ENCODE assay signal across 16 cellular contexts in the genomic region with DNA sequence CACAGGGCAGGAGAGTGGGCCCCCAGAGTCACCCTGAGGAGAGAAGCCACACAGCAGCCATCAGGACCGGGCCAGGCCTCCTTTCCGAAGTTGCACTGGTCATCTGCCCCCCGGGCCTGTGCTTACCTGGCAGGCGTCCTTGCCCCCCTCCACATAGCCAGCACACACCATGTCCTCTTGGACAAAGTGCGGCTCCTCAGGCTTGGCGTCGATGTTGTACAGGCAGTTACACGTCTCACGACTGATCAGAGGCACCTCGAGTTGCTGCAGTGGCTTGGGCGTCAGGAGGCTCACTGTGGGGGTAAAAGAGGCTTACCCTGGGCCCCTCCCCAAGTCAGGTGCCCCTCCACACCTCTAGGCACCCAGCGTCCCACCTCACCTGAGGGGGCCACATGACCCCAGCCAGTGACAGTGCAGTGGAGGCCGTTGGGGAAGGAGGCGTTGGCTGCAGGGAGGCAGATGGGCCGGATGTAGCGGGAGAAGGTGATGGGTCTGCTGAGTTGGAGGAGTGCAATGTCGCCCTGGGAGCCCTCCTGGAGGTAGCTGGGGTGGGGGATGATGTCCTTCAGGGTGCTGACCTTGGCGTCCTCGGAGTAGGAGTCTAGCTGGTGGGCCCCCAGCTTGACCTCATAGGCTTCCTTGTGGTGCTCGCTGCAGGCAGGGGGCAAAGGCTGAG. TPM values are rescaled to one million over a fixed set of nuclear protein-coding genes. Genes with fewer than 3 reads are reported as not detected.
DNase-seq lines count a peak whose midpoint lies in the region; ATAC-seq and TF ChIP-seq lines count a peak whose summit lies in the region.
"Had no signal": no experiment of that assay in that cellular context is flagged by ENCODE, and none has a peak within 500 bp of the region (broad histone marks: within the 10 kb centered on the region; RNA-seq: fewer than 3 reads in every experiment).

No MANE protein-coding gene starts in this region.

- H3K27ac ChIP-seq in RWPE2 (ENCODE audit: poor library complexity, severe bottlenecking) (peak overlapping the region; percentile 75), thyroid gland (peak overlapping the region in 2 of 3 donors; percentile 92 to 96)
- H3K27ac ChIP-seq: foreskin keratinocyte, HL-60 had no signal

- H3K4me1 ChIP-seq in RWPE2 (ENCODE audit: insufficient read depth, poor library complexity, severe bottlenecking) (peaks cover 41% of the 10 kb centered on the region), iPS-15b (ENCODE audit: control insufficient read depth, insufficient read depth, low read length) (peaks cover 8% of the 10 kb centered on the region), thyroid gland (peaks cover 64 to 69% of the 10 kb centered on the region in 2 donors)

- H3K36me3 ChIP-seq in RWPE2 (ENCODE audit: low read depth) (peaks cover 45% of the 10 kb centered on the region), iPS-15b (ENCODE audit: control insufficient read depth, insufficient read depth, low read length) (peaks cover 45% of the 10 kb centered on the region), thyroid gland (peaks cover 11 to 24% of the 10 kb centered on the region in 2 donors)

- H3K9ac ChIP-seq in iPS-15b (ENCODE audit: low read depth, low read length), result peak overlapping the region; percentile 12

- no peaks in the 10 kb centered on the region for H3K27me3 ChIP-seq in RWPE2 (ENCODE audit: insufficient read depth, poor library complexity, severe bottlenecking)
- no peaks in the 10 kb centered on the region for H3K27me3 ChIP-seq in iPS-15b (ENCODE audit: control insufficient read depth, insufficient read depth, low read length)
- H3K27me3 ChIP-seq in thyroid gland, result no peaks in the 10 kb centered on the region
- H3K27me3 ChIP-seq: foreskin keratinocyte had no signal

- TF ChIP-seq POLR2A in thyroid gland (IDR thresholded peaks at IDR 0.05), result no peak

- DNase-seq in RWPE2 (ENCODE audit: low spot score) (peak; percentile 63), thyroid gland (no peak)
- DNase-seq in stimulated activated CD4-positive, alpha-beta T cell treated with anti-CD3 and anti-CD28 coated beads, Interleukin-15, amount 100 ng/mL, for 24 hours, result no peak
- DNase-seq: activated CD4-positive, alpha-beta memory T cell treated with anti-CD3 and anti-CD28 coated beads, Interleukin-2, amount 10 ng/mL, durations not matched to agents 7 days and 5 days; activated naive CD8-positive, alpha-beta T cell treated with anti-CD3 and anti-CD28 coated beads, Interleukin-2, amount 10 ng/mL, durations not matched to agents 7 days and 5 days; activated T-cell treated with anti-CD3 and anti-CD28 coated beads, Interleukin-2, amount 50 U/mL, for 48 hours; DMS53; KBM-7; naive thymus-derived CD4-positive, alpha-beta T cell; NCI-H1092 treated with DMSO at 0.1 percent for 48 hours; NCI-H748 treated with DMSO at 0.1 percent for 48 hours; retina had no signal

- TF ChIP-seq CTCF in RWPE2 (IDR thresholded peaks at IDR 0.05; ENCODE audit: poor library complexity, severe bottlenecking) (no peak), thyroid gland (IDR thresholded peaks at IDR 0.05) (no peak)

- intact Hi-C loops in thyroid gland (cut with DNase I), result no loop called here

- H3K9me3 ChIP-seq in RWPE2 (ENCODE audit: severe bottlenecking) (no peaks in the 10 kb centered on the region), iPS-15b (ENCODE audit: control insufficient read depth, insufficient read depth, low read length) (no peaks in the 10 kb centered on the region), thyroid gland (no peaks in the 10 kb centered on the region)

- H3K4me3 ChIP-seq in RWPE2 (ENCODE audit: severe bottlenecking) (no peak overlapping the region), iPS-15b (ENCODE audit: low read depth, low read length) (no peak overlapping the region), thyroid gland (replicated peaks in 1 of 3) (no peak overlapping the region)

- 87 to 88% methylated on average over 20 of the region's 20 CpGs for WGBS in thyroid gland, 2 donors

- ATAC-seq in RWPE2 (ENCODE audit: low read depth) (no peak), HG03354 (IDR thresholded peaks at IDR 0.05; ENCODE audit: poor library complexity, severe bottlenecking, unreplicated experiment) (no peak)
- ATAC-seq: foreskin keratinocyte; naive thymus-derived CD4-positive, alpha-beta T cell had no signal

RNA-seq across cellular contexts. Expression of a gene that starts 3.1 kb away (rescaled TPM):
- total RNA-seq in thyroid gland, result 10 to 100 TPM; 42.1 to 89.9 (median 72.8) TPM
- total RNA-seq: activated CD4-positive, alpha-beta memory T cell treated with anti-CD3 and anti-CD28 coated beads, Interleukin-2, amount 10 ng/mL, durations not matched to agents 7 days and 5 days; activated naive CD8-positive, alpha-beta T cell treated with anti-CD3 and anti-CD28 coated beads, Interleukin-2, amount 10 ng/mL, durations not matched to agents 7 days and 5 days; naive thymus-derived CD4-positive, alpha-beta T cell had no signal

RNA-seq across cellular contexts. Expression of a gene that starts 15.0 kb away (rescaled TPM):
- total RNA-seq in thyroid gland, result 100 to 1,000 TPM in 3 of 4 donors, 10 to 100 TPM in 1; 90.0 to 121 (median 113) TPM

RNA-seq across cellular contexts. Expression of a gene that starts 17.4 kb away (rescaled TPM):
- 1 to 10 TPM; 1.4 to 6.6 (median 3.0) TPM for total RNA-seq in thyroid gland

RNA-seq across cellular contexts. Expression of a gene that starts 24.3 kb away (rescaled TPM):
- total RNA-seq in thyroid gland, result 10 to 100 TPM; 30.1 to 52.0 (median 40.5) TPM

RNA-seq across cellular contexts. Expression of a gene that starts 37.8 kb away (rescaled TPM):
- total RNA-seq in thyroid gland, result 100 to 1,000 TPM in 2 of 4 donors, 10 to 100 TPM in 2; 58.7 to 145 (median 104) TPM
